Comparison of ENCODE assay signal across 11 cellular contexts in genomic region chr1:40819101-40819500, GRCh38. TPM values are rescaled to one million over a fixed set of nuclear protein-coding genes. Genes with fewer than 3 reads are reported as not detected.
DNase-seq lines count a peak whose midpoint lies in the region; ATAC-seq and TF ChIP-seq lines count a peak whose summit lies in the region.
"Had no signal": no experiment of that assay in that cellular context is flagged by ENCODE, and none has a peak within 500 bp of the region (broad histone marks: within the 10 kb centered on the region; RNA-seq: fewer than 3 reads in every experiment).

No MANE protein-coding gene starts in this region.

- no peak for ATAC-seq in T-cell (replicated peaks in 1 of 4)
- no peak for ATAC-seq in aorta (ENCODE audit: low FRiP score)

- H3K27ac ChIP-seq in aorta (ENCODE audit: low read depth in 1 of 2, low read length in 2 of 2) (no peak overlapping the region), RWPE1 (no peak overlapping the region)
- H3K27ac ChIP-seq: A549 had no signal

- H3K27me3 ChIP-seq in aorta (ENCODE audit: control insufficient read depth in 1 of 2, insufficient read depth in 2 of 2, low read length in 1 of 2), result no peaks in the 10 kb centered on the region

- peaks cover 8% of the 10 kb centered on the region for H3K4me1 Mint-ChIP-seq in activated CD4-positive, alpha-beta T cell treated with anti-CD3 and anti-CD28 coated beads, Interleukin-2, amount 10 ng/mL, durations not matched to agents 24 days and 14 days
- peaks cover 5 to 15% (median 10%) of the 10 kb centered on the region in 3 donors for H3K4me1 Mint-ChIP-seq in T-cell
- H3K4me1 Mint-ChIP-seq in glutamatergic neuron (ENCODE audit: low read depth, unreplicated experiment), result peaks cover 8% of the 10 kb centered on the region

- H3K9me3 ChIP-seq in aorta (ENCODE audit: control insufficient read depth, low read length), result no peaks in the 10 kb centered on the region
- H3K9me3 ChIP-seq: A549 had no signal

- H3K27me3 Mint-ChIP-seq in activated CD4-positive, alpha-beta T cell treated with anti-CD3 and anti-CD28 coated beads, Interleukin-2, amount 10 ng/mL, durations not matched to agents 24 days and 14 days, result peaks cover 2% of the 10 kb centered on the region
- no peaks in the 10 kb centered on the region for H3K27me3 Mint-ChIP-seq in T-cell
- H3K27me3 Mint-ChIP-seq in glutamatergic neuron (ENCODE audit: unreplicated experiment), result peaks cover 12% of the 10 kb centered on the region

- DNase-seq in activated CD4-positive, alpha-beta T cell treated with anti-CD3 and anti-CD28 coated beads, Interleukin-2, amount 10 ng/mL, durations not matched to agents 24 days and 14 days, result no peak
- DNase-seq in activated CD4-positive, alpha-beta T cell treated with anti-CD3 and anti-CD28 coated beads, Interleukin-2, amount 50 U/mL, for 1 hour, result no peak
- DNase-seq in T-cell, result no peak
- DNase-seq in glutamatergic neuron, result no peak
- DNase-seq in skeletal muscle cell (ENCODE audit: low read depth), result no peak
- no peak for DNase-seq in NCI-H1436 (lab: John Stamatoyannopoulos, UW)
- no peak for DNase-seq in aorta
- DNase-seq in RWPE1 (ENCODE audit: low spot score), result no peak
- DNase-seq: GOT3, OCI-M1 had no signal

- no peaks in the 10 kb centered on the region for H3K4me1 ChIP-seq in aorta (ENCODE audit: control insufficient read depth in 1 of 2, insufficient read depth in 2 of 2, low read length in 2 of 2)

- H3K36me3 Mint-ChIP-seq in activated CD4-positive, alpha-beta T cell treated with anti-CD3 and anti-CD28 coated beads, Interleukin-2, amount 10 ng/mL, durations not matched to agents 24 days and 14 days (ENCODE audit: low read depth), result no peaks in the 10 kb centered on the region
- H3K36me3 Mint-ChIP-seq in T-cell (no peaks in the 10 kb centered on the region), glutamatergic neuron (ENCODE audit: unreplicated experiment) (no peaks in the 10 kb centered on the region)

- no peaks in the 10 kb centered on the region for H3K36me3 ChIP-seq in aorta (ENCODE audit: control insufficient read depth in 1 of 2, insufficient read depth in 2 of 2, low read length in 1 of 2)

- WGBS in aorta, 2 donors, result 89 to 90% methylated on average over 21 to 26 of the region's 26 CpGs

- intact Hi-C loops in activated CD4-positive, alpha-beta T cell treated with anti-CD3 and anti-CD28 coated beads, Interleukin-2, amount 10 ng/mL, durations not matched to agents 24 days and 14 days (cut with micrococcal nuclease), result no loop called here
- intact Hi-C loops in aorta (cut with DNase I), result no loop called here

- TF ChIP-seq CTCF in glutamatergic neuron (IDR thresholded peaks at IDR 0.05; ENCODE audit: partially characterized antibody, unreplicated experiment) (no peak), RWPE1 (conservative IDR thresholded peaks at IDR 0.05; ENCODE audit: low read depth) (no peak)

- CTCF ChIA-PET in T-cell (lab: Charles Lee) (no interaction called here), RWPE1 (lab: Yijun Ruan, JAX) (no interaction called here)

- H3K9me3 Mint-ChIP-seq in activated CD4-positive, alpha-beta T cell treated with anti-CD3 and anti-CD28 coated beads, Interleukin-2, amount 10 ng/mL, durations not matched to agents 24 days and 14 days, result no peaks in the 10 kb centered on the region
- H3K9me3 Mint-ChIP-seq in T-cell (no peaks in the 10 kb centered on the region), glutamatergic neuron (ENCODE audit: unreplicated experiment) (no peaks in the 10 kb centered on the region)

- POLR2A ChIA-PET in T-cell (lab: Charles Lee) (interaction anchor here in 1 of 2 donors (0.7 kb wide), 1 partner anchor 572 kb away, joined by 5 read pairs; no protein-coding TSS in a partner anchor), RWPE1 (lab: Yijun Ruan, JAX; ENCODE audit: low non-redundant PET) (no interaction called here)

- peak overlapping the region; percentile 83 for H3K4me3 Mint-ChIP-seq in activated CD4-positive, alpha-beta T cell treated with anti-CD3 and anti-CD28 coated beads, Interleukin-2, amount 10 ng/mL, durations not matched to agents 24 days and 14 days
- H3K4me3 Mint-ChIP-seq in T-cell (peak overlapping the region; percentile 46 to 77 (median 66)), glutamatergic neuron (ENCODE audit: unreplicated experiment) (peak overlapping the region; percentile 67)

- peak overlapping the region; percentile 49 for H3K4me3 ChIP-seq in skeletal muscle cell (ENCODE audit: low read depth, low read length)
- H3K4me3 ChIP-seq in aorta (ENCODE audit: low read length in 2 of 2), result no peak overlapping the region
- H3K4me3 ChIP-seq: A549 had no signal

- H3K27ac Mint-ChIP-seq in activated CD4-positive, alpha-beta T cell treated with anti-CD3 and anti-CD28 coated beads, Interleukin-2, amount 10 ng/mL, durations not matched to agents 24 days and 14 days, result peak overlapping the region; percentile 34
- peak overlapping the region; percentile 15 to 22 for H3K27ac Mint-ChIP-seq in T-cell
- H3K27ac Mint-ChIP-seq in glutamatergic neuron (ENCODE audit: unreplicated experiment), result no peak overlapping the region

RNA-seq across cellular contexts. Expression of gene KCNQ4, which starts 35.5 kb away (rescaled TPM):
- 1.4 and 1.5 TPM in 2 replicates for total RNA-seq in activated CD4-positive, alpha-beta T cell treated with anti-CD3 and anti-CD28 coated beads, Interleukin-2, amount 10 ng/mL, durations not matched to agents 24 days and 14 days
- under 1 TPM; 0.10 to 0.35 (median 0.26) TPM for total RNA-seq in T-cell
- total RNA-seq in glutamatergic neuron (ENCODE audit: unreplicated experiment), result 0.76 TPM
- 1 to 10 TPM; 7.2 to 8.7 TPM for total RNA-seq in aorta
- polyA plus RNA-seq in aorta, result 10 to 100 TPM in 1 of 2 donors, under 1 TPM in 1; 0.88 to 10.0 TPM

RNA-seq across cellular contexts. Expression of gene CITED4, which starts 43.1 kb away (rescaled TPM):
- total RNA-seq in activated CD4-positive, alpha-beta T cell treated with anti-CD3 and anti-CD28 coated beads, Interleukin-2, amount 10 ng/mL, durations not matched to agents 24 days and 14 days, result 5.5 and 6.0 TPM in 2 replicates
- 10 to 100 TPM; 23.4 to 37.0 (median 28.4) TPM for total RNA-seq in T-cell
- 3.8 TPM for total RNA-seq in glutamatergic neuron (ENCODE audit: unreplicated experiment)
- total RNA-seq in aorta, result 10 to 100 TPM; 13.2 to 19.0 TPM
- 10 to 100 TPM in 1 of 2 donors, 1 to 10 TPM in 1; 4.0 to 13.5 TPM for polyA plus RNA-seq in aorta
